Comparison of ENCODE assay signal across 34 cellular contexts in the genomic region with DNA sequence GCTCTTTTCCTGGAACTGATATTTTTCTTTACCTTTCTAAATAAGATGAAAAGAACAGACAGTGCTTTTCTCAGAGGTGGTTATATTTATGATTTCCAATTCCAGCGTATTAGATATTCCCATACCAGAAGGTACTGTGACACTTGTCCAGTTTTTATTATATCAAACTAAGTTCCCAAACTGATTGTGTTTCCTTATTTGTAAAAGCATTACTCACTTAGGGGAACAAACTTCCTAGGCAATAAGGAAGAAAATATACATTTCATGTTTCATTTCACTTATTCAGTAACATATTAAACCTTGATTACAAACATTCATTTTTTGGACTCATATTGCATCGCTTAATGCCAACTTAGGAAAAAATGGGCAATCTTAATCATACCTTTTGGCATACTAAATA.
"Had no signal": no experiment of that assay in that cellular context is flagged by ENCODE, and none has a peak within 500 bp of the region (broad histone marks: within the 10 kb centered on the region; RNA-seq: fewer than 3 reads in every experiment).

No MANE protein-coding gene starts in this region.

- H3K36me3 ChIP-seq: adrenal gland, ascending aorta, brain microvascular endothelial cell, breast epithelium, cardiac muscle cell had no signal

- FAIRE-seq: astrocyte, bronchial epithelial cell had no signal

- H3K4me3 ChIP-seq: adrenal gland, ascending aorta, body of pancreas, breast epithelium, cardiac muscle cell had no signal

- H3K27me3 ChIP-seq: adrenal gland, ascending aorta, body of pancreas, brain microvascular endothelial cell, breast epithelium, cardiac muscle cell had no signal

- H3K27ac ChIP-seq: adrenal gland, ascending aorta, body of pancreas, brain microvascular endothelial cell, breast epithelium, cardiac muscle cell had no signal

- ATAC-seq: activated naive CD4-positive, alpha-beta T cell treated with anti-CD3 and anti-CD28 coated beads, Interleukin-2, amount 50 U/mL, for 72 hours; activated naive CD8-positive, alpha-beta T cell treated with anti-CD3 and anti-CD28 coated beads, Interleukin-2, amount 50 U/mL, for 24 hours; activated T-cell treated with anti-CD3 and anti-CD28 coated beads, Interleukin-2, amount 50 U/mL, for 4 hours; activated T-cell treated with anti-CD3 and anti-CD28 coated beads, Interleukin-2, amount 50 U/mL, for 72 hours; activated T-helper 17 cell treated with anti-CD3 and anti-CD28 coated beads, Interleukin-2, amount 50 U/mL, for 72 hours; body of pancreas had no signal

- DNase-seq: activated effector memory CD4-positive, alpha-beta T cell treated with anti-CD3 and anti-CD28 coated beads, Interleukin-2, amount 50 U/mL, for 16 hours; activated effector memory CD4-positive, alpha-beta T cell treated with Interleukin-2 at 50 U/mL for 16 hours; activated gamma-delta T cell; activated gamma-delta T cell treated with Interleukin-2 at 50 U/mL for 16 hours; activated naive CD4-positive, alpha-beta T cell; activated naive CD4-positive, alpha-beta T cell treated with anti-CD3 and anti-CD28 coated beads for 36 hours; activated naive CD4-positive, alpha-beta T cell treated with anti-CD3 and anti-CD28 coated beads, Interleukin-2, amount 10 ng/mL, durations not matched to agents 7 days and 5 days; activated naive CD4-positive, alpha-beta T cell treated with anti-CD3 and anti-CD28 coated beads, Interleukin-2, amount 50 U/mL, for 16 hours; activated naive CD4-positive, alpha-beta T cell treated with Interleukin-2 at 50 U/mL for 16 hours; activated naive CD8-positive, alpha-beta T cell treated with anti-CD3 and anti-CD28 coated beads for 36 hours; activated naive CD8-positive, alpha-beta T cell treated with anti-CD3 and anti-CD28 coated beads, Interleukin-2, amount 10 ng/mL, durations not matched to agents 7 days and 5 days; activated naive CD8-positive, alpha-beta T cell treated with anti-CD3 and anti-CD28 coated beads, Interleukin-2, amount 50 U/mL, for 24 hours; activated T-cell treated with anti-CD3 and anti-CD28 coated beads, Interleukin-2, amount 50 U/mL, for 1 hour; activated T-cell treated with anti-CD3 and anti-CD28 coated beads, Interleukin-2, amount 50 U/mL, for 24 hours; activated T-cell treated with anti-CD3 and anti-CD28 coated beads, Interleukin-2, amount 50 U/mL, for 4 hours; activated T-cell treated with anti-CD3 and anti-CD28 coated beads, Interleukin-2, amount 50 U/mL, for 48 hours; activated T-cell treated with anti-CD3 and anti-CD28 coated beads, Interleukin-2, amount 50 U/mL, for 72 hours; adrenal gland; amniotic stem cell; amygdala; anterior cingulate cortex; aorta; body of pancreas; brain microvascular endothelial cell; caudate nucleus; central memory CD4-positive, alpha-beta T cell; cerebellar nuclear complex had no signal

- H3K9me3 ChIP-seq: adrenal gland, ascending aorta, body of pancreas, breast epithelium had no signal

- H3K4me1 ChIP-seq: adrenal gland, ascending aorta, body of pancreas, breast epithelium had no signal
